Comparison of ENCODE assay signal across 20 cellular contexts in the genomic region with DNA sequence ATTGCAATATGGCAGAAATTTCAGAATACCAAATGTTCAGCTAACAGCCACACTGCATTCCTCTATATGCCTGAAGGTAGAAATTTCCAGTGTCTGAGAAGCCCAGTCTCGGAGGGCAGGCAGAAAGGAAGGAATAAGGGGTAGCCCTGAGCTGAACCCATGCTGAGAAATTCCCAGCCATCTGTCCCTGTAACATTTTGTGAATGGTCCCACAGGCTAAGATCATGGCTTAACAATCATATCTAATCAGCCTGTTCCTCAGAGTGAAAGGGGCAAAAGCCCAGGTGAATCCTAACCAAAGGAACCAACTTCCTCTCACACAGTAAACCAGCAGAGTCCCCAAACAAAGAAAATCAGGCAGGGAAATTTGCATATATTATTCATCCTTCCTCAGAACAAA.
"Had no signal": no experiment of that assay in that cellular context is flagged by ENCODE, and none has a peak within 500 bp of the region (broad histone marks: within the 10 kb centered on the region; RNA-seq: fewer than 3 reads in every experiment).

No MANE protein-coding gene starts in this region.

- H3K9me3 ChIP-seq: esophagus muscularis mucosa, gastroesophageal sphincter, mucosa of descending colon, ovary, stomach, thoracic aorta, transverse colon had no signal

- H3K4me3 Mint-ChIP-seq: naive thymus-derived CD8-positive, alpha-beta T cell; neural crest cell had no signal

- H3K27me3 ChIP-seq: dorsolateral prefrontal cortex, esophagus muscularis mucosa, gastroesophageal sphincter, ovary, stomach, transverse colon had no signal

- H3K27ac Mint-ChIP-seq: naive thymus-derived CD8-positive, alpha-beta T cell had no signal

- H3K9me3 Mint-ChIP-seq: neural crest cell had no signal

- H3K36me3 Mint-ChIP-seq: naive thymus-derived CD8-positive, alpha-beta T cell had no signal

- DNase-seq: dorsolateral prefrontal cortex; effector CD8-positive, alpha-beta T cell; foreskin fibroblast; left colon; mucosa of descending colon; naive thymus-derived CD8-positive, alpha-beta T cell; ovary; right cardiac atrium; small intestine; stimulated activated CD4-positive, alpha-beta T cell treated with anti-CD3 and anti-CD28 coated beads, Interleukin-12 subunit alpha, Interleukin-12 subunit beta, amount 100 ng/mL, for 4 hours; stimulated activated naive CD4-positive, alpha-beta T cell; stomach; substantia nigra; transverse colon had no signal

- H3K4me3 ChIP-seq: coronary artery, dorsolateral prefrontal cortex, esophagus muscularis mucosa, gastroesophageal sphincter, mucosa of descending colon, ovary, stomach, thoracic aorta, transverse colon had no signal

- H3K4me1 Mint-ChIP-seq: naive thymus-derived CD8-positive, alpha-beta T cell had no signal

- H3K36me3 ChIP-seq: esophagus muscularis mucosa, gastroesophageal sphincter, ovary, stomach, thoracic aorta, transverse colon had no signal

- H3K4me1 ChIP-seq: esophagus muscularis mucosa, gastroesophageal sphincter, stomach, transverse colon had no signal

- H3K27ac ChIP-seq: coronary artery, dorsolateral prefrontal cortex, epithelial cell of prostate, esophagus muscularis mucosa, gastroesophageal sphincter, ovary, stomach, thoracic aorta, transverse colon had no signal
